ENCODE assay signal across 20 cellular contexts in the genomic region with DNA sequence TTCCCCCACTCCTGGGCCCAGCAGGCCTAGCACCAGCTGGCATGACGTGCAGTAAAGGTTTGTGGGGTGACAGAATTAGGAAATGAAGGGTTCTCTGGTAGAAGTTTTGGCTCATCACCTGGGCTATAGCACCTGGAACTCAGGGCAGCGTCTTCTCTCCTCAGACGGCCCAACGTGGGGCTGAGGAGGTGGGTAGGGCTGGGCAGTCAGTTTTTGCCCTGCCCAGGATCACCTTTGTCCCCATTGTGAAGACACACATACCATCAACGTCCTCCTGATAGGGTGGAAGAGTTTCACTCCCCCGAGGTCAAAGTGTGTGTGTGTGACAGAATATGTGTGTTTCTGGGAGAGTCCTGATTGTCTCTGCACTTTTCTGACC. TPM values are rescaled to one million over a fixed set of nuclear protein-coding genes. Genes with fewer than 3 reads are reported as not detected.
DNase-seq lines count a peak whose midpoint lies in the region; ATAC-seq and TF ChIP-seq lines count a peak whose summit lies in the region.
"Had no signal": no experiment of that assay in that cellular context is flagged by ENCODE, and none has a peak within 500 bp of the region (broad histone marks: within the 10 kb centered on the region; RNA-seq: fewer than 3 reads in every experiment).

No MANE protein-coding gene starts in this region.

- TF ChIP-seq CTCF in cardiac muscle cell (IDR thresholded peaks at IDR 0.05; ENCODE audit: low read depth, low read length), result no peak
- TF ChIP-seq CTCF in left lung (IDR thresholded peaks at IDR 0.05), result no peak
- no peak for TF ChIP-seq CTCF in sigmoid colon (IDR thresholded peaks at IDR 0.05)

- no peak overlapping the region for H3K4me3 ChIP-seq in cardiac muscle cell
- no peak overlapping the region for H3K4me3 ChIP-seq in left lung
- no peak overlapping the region for H3K4me3 ChIP-seq in sigmoid colon
- no peak overlapping the region for H3K4me3 ChIP-seq in aorta (ENCODE audit: low read length in 2 of 2)

- H3K36me3 ChIP-seq in cardiac muscle cell (no peaks in the 10 kb centered on the region), left lung (no peaks in the 10 kb centered on the region), sigmoid colon (no peaks in the 10 kb centered on the region), aorta (ENCODE audit: control insufficient read depth in 1 of 2, insufficient read depth in 2 of 2, low read length in 1 of 2) (no peaks in the 10 kb centered on the region)

- no peak for TF ChIP-seq POLR2A in sigmoid colon (IDR thresholded peaks at IDR 0.05)

- no peak for ATAC-seq in Right ventricle myocardium inferior
- no peak for ATAC-seq in left lung
- ATAC-seq in aorta (ENCODE audit: low FRiP score), result no peak
- ATAC-seq in stimulated activated naive CD8-positive, alpha-beta T cell treated with anti-CD3 and anti-CD28 coated beads, Interleukin-15, Interleukin-2, amounts not matched to agents 100 U/mL and 50 U/mL, for 24 hours, result no peak
- ATAC-seq in SK-N-SH treated with all-trans-retinoic acid at 6 μM for 48 hours, result no peak
- ATAC-seq: natural killer cell treated with Interleukin-12 subunit alpha and Interleukin-12 subunit beta and Interleukin-15 and Interleukin-18, amount 100 ng/mL, for 72 hours; stimulated activated memory B cell treated with anti-CD40 and anti-IgM and Interleukin-4, amounts not matched to agents 10 μg/mL and 1 μg/mL and 100 μg/mL, for 72 hours had no signal

- H3K9me3 ChIP-seq in cardiac muscle cell (ENCODE audit: low read depth) (no peaks in the 10 kb centered on the region), left lung (no peaks in the 10 kb centered on the region), sigmoid colon (no peaks in the 10 kb centered on the region), aorta (ENCODE audit: control insufficient read depth, low read length) (no peaks in the 10 kb centered on the region)

- H3K4me1 ChIP-seq in cardiac muscle cell (ENCODE audit: low read depth) (peaks cover 20% of the 10 kb centered on the region), left lung (peaks cover 20 to 39% of the 10 kb centered on the region in 2 donors), sigmoid colon (peaks cover 0 to 87% (median 76%) of the 10 kb centered on the region in 4 donors), aorta (ENCODE audit: control insufficient read depth in 1 of 2, insufficient read depth in 2 of 2, low read length in 2 of 2) (peaks cover 2 to 6% of the 10 kb centered on the region in 2 donors)

- DNase-seq in cardiac muscle cell (ENCODE audit: low read depth in 1 of 2, low spot score in 1 of 2) (no peak), Right ventricle myocardium inferior (ENCODE audit: missing footprints) (no peak), left lung (no peak), sigmoid colon (no peak), aorta (no peak)
- no peak for DNase-seq in stimulated activated naive CD8-positive, alpha-beta T cell treated with anti-CD3 and anti-CD28 coated beads, Interleukin-15, Interleukin-2, amounts not matched to agents 100 U/mL and 50 U/mL, for 24 hours
- DNase-seq in effector CD8-positive, alpha-beta T cell (lab: John Stamatoyannopoulos, UW), result no peak
- DNase-seq: activated CD4-positive, alpha-beta T cell treated with anti-CD3 and anti-CD28 coated beads, Interleukin-2, amount 10 ng/mL, durations not matched to agents 24 days and 14 days; activated T-cell treated with anti-CD3 and anti-CD28 coated beads for 4 hours; CD4-positive, CD25-positive, alpha-beta regulatory T cell; KG1; NCI-H1105; NCI-H226; SHP77 treated with DMSO at 0.1 percent for 48 hours; T-helper 9 cell had no signal

- WGBS in sigmoid colon, 2 donors, result 12 to 62% methylated on average over 6 of the region's 6 CpGs
- WGBS in aorta, 2 donors, result 10 to 21% methylated on average over 6 of the region's 6 CpGs

- intact Hi-C loops in Right ventricle myocardium inferior (cut with DNase I), result no loop called here
- intact Hi-C loops in left lung (cut with DNase I), result no loop called here
- intact Hi-C loops in sigmoid colon (cut with DNase I), result loop anchor here (5.0 kb wide), 1 partner anchor 96 kb away; no protein-coding TSS in a partner anchor
- intact Hi-C loops in aorta (cut with DNase I), result loop anchor here in 1 of 2 donors (2.0 kb wide), 1 partner anchor 22 kb away; a partner anchor contains a TSS

- peak overlapping the region; percentile 70 for H3K27ac ChIP-seq in cardiac muscle cell
- peak overlapping the region; percentile 55 to 59 for H3K27ac ChIP-seq in left lung
- H3K27ac ChIP-seq in sigmoid colon, result peak overlapping the region; percentile 93 to 95 (median 94)
- peak overlapping the region; percentile 63 to 87 for H3K27ac ChIP-seq in aorta (ENCODE audit: low read depth in 1 of 2, low read length in 2 of 2)

- H3K27me3 ChIP-seq in cardiac muscle cell (no peaks in the 10 kb centered on the region), left lung (peaks cover 0 to 4% of the 10 kb centered on the region in 2 donors), sigmoid colon (no peaks in the 10 kb centered on the region), aorta (ENCODE audit: control insufficient read depth in 1 of 2, insufficient read depth in 2 of 2, low read length in 1 of 2) (no peaks in the 10 kb centered on the region)

- TF ChIP-seq EP300 in sigmoid colon (IDR thresholded peaks at IDR 0.05), result no peak

TF ChIP-seq in SK-N-SH treated with all-trans-retinoic acid at 6 μM for 48 hours, 23 proteins besides CTCF, POLR2A, EP300 and RAD21:
- TF ChIP-seq TOX (CRISPR knock-in tag; IDR thresholded peaks at IDR 0.05; ENCODE audit: borderline replicate concordance), result no peak
- TF ChIP-seq TCF4 (CRISPR knock-in tag; IDR thresholded peaks at IDR 0.05; ENCODE audit: borderline replicate concordance), result no peak
- TF ChIP-seq ZNF70 (CRISPR knock-in tag; IDR thresholded peaks at IDR 0.05), result no peak
- TF ChIP-seq ZNF565 (CRISPR knock-in tag; conservative IDR thresholded peaks at IDR 0.05; ENCODE audit: low read depth), result no peak
- no peak for TF ChIP-seq ZC3H10 (CRISPR knock-in tag; IDR thresholded peaks at IDR 0.05)
- TF ChIP-seq CSDC2 (CRISPR knock-in tag; IDR thresholded peaks at IDR 0.05), result no peak
- TF ChIP-seq ARNTL (CRISPR knock-in tag; IDR thresholded peaks at IDR 0.05; ENCODE audit: borderline replicate concordance, low read depth), result no peak
- no peak for TF ChIP-seq ISL1 (CRISPR knock-in tag; IDR thresholded peaks at IDR 0.05)
- TF ChIP-seq ESRRG (CRISPR knock-in tag; IDR thresholded peaks at IDR 0.05), result no peak
- TF ChIP-seq, protein P1, sequence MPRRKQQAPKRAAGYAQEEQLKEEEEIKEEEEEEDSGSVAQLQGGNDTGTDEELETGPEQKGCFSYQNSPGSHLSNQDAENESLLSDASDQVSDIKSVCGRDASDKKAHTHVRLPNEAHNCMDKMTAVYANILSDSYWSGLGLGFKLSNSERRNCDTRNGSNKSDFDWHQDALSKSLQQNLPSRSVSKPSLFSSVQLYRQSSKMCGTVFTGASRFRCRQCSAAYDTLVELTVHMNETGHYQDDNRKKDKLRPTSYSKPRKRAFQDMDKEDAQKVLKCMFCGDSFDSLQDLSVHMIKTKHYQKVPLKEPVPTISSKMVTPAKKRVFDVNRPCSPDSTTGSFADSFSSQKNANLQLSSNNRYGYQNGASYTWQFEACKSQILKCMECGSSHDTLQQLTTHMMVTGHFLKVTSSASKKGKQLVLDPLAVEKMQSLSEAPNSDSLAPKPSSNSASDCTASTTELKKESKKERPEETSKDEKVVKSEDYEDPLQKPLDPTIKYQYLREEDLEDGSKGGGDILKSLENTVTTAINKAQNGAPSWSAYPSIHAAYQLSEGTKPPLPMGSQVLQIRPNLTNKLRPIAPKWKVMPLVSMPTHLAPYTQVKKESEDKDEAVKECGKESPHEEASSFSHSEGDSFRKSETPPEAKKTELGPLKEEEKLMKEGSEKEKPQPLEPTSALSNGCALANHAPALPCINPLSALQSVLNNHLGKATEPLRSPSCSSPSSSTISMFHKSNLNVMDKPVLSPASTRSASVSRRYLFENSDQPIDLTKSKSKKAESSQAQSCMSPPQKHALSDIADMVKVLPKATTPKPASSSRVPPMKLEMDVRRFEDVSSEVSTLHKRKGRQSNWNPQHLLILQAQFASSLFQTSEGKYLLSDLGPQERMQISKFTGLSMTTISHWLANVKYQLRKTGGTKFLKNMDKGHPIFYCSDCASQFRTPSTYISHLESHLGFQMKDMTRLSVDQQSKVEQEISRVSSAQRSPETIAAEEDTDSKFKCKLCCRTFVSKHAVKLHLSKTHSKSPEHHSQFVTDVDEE (CRISPR knock-in tag; IDR thresholded peaks at IDR 0.05), result no peak
TF ChIP-seq in SK-N-SH treated with all-trans-retinoic acid at 6 μM for 48 hours: peak in this region for 0.

RNA-seq across cellular contexts. Expression of a gene that starts 12.1 kb away (rescaled TPM):
- total RNA-seq in cardiac muscle cell, result 3.3 and 5.0 TPM in 2 replicates
- polyA plus RNA-seq in cardiac muscle cell, result 4.8 and 5.0 TPM in 2 replicates
- total RNA-seq in Right ventricle myocardium inferior, result 8.4 TPM
- under 1 TPM in 1 of 2 donors, not detected in 1; 0.18 TPM for total RNA-seq in left lung
- not detected for total RNA-seq in sigmoid colon
- under 1 TPM in 1 of 3 donors, not detected in 2; 0.03 TPM for polyA plus RNA-seq in sigmoid colon
- total RNA-seq in aorta, result 1 to 10 TPM; 1.5 TPM
- polyA plus RNA-seq in aorta, result under 1 TPM; 0.05 to 0.25 TPM
- total RNA-seq: activated CD4-positive, alpha-beta T cell treated with anti-CD3 and anti-CD28 coated beads, Interleukin-2, amount 10 ng/mL, durations not matched to agents 24 days and 14 days; CD4-positive, CD25-positive, alpha-beta regulatory T cell; natural killer cell treated with Interleukin-12 subunit alpha and Interleukin-12 subunit beta and Interleukin-15 and Interleukin-18, amount 100 ng/mL, for 72 hours had no signal
- polyA plus RNA-seq: CD4-positive, CD25-positive, alpha-beta regulatory T cell; keratinocyte had no signal

RNA-seq across cellular contexts. Expression of a gene that starts 20.8 kb away (rescaled TPM):
- 7.0 and 38.2 TPM in 2 replicates for total RNA-seq in cardiac muscle cell
- polyA plus RNA-seq in cardiac muscle cell, result 4.0 and 28.4 TPM in 2 replicates
- total RNA-seq in Right ventricle myocardium inferior, result 23.3 TPM
- 10 to 100 TPM; 23.8 to 24.3 TPM for total RNA-seq in left lung
- 100 to 1,000 TPM in 1 of 4 donors, 10 to 100 TPM in 3; 29.1 to 102 (median 67.1) TPM for total RNA-seq in sigmoid colon
- 10 to 100 TPM in 1 of 3 donors, 1 to 10 TPM in 2; 1.8 to 10.2 (median 9.3) TPM for polyA plus RNA-seq in sigmoid colon
- total RNA-seq in aorta, result 100 to 1,000 TPM in 1 of 2 donors, 10 to 100 TPM in 1; 86.9 to 171 TPM
- polyA plus RNA-seq in aorta, result 10 to 100 TPM; 51.3 to 82.1 TPM
- total RNA-seq: activated CD4-positive, alpha-beta T cell treated with anti-CD3 and anti-CD28 coated beads, Interleukin-2, amount 10 ng/mL, durations not matched to agents 24 days and 14 days; CD4-positive, CD25-positive, alpha-beta regulatory T cell; natural killer cell treated with Interleukin-12 subunit alpha and Interleukin-12 subunit beta and Interleukin-15 and Interleukin-18, amount 100 ng/mL, for 72 hours had no signal
- polyA plus RNA-seq: CD4-positive, CD25-positive, alpha-beta regulatory T cell; keratinocyte had no signal

RNA-seq across cellular contexts. Expression of a gene that starts 26.4 kb away (rescaled TPM):
- total RNA-seq in cardiac muscle cell, result 3.7 and 5.1 TPM in 2 replicates
- 1.6 and 2.7 TPM in 2 replicates for polyA plus RNA-seq in cardiac muscle cell
- total RNA-seq in Right ventricle myocardium inferior, result 1.5 TPM
- 1 to 10 TPM; 2.7 to 3.8 TPM for total RNA-seq in left lung
- 1 to 10 TPM; 3.5 to 5.7 (median 5.1) TPM for total RNA-seq in sigmoid colon
- polyA plus RNA-seq in sigmoid colon, result 1 to 10 TPM in 1 of 3 donors, under 1 TPM in 1, not detected in 1; 0.23 to 2.0 TPM
- 10 to 100 TPM in 1 of 2 donors, 1 to 10 TPM in 1; 5.4 to 10.3 TPM for total RNA-seq in aorta
- polyA plus RNA-seq in aorta, result 1 to 10 TPM in 1 of 2 donors, under 1 TPM in 1; 0.88 to 8.6 TPM

RNA-seq across cellular contexts. Expression of a gene that starts 43.4 kb away (rescaled TPM):
- not detected in 2 replicates for total RNA-seq in cardiac muscle cell
- not detected in 2 replicates for polyA plus RNA-seq in cardiac muscle cell
- not detected for total RNA-seq in Right ventricle myocardium inferior
- total RNA-seq in left lung, result 1 to 10 TPM in 1 of 2 donors, under 1 TPM in 1; 0.39 to 2.7 TPM
- total RNA-seq in sigmoid colon, result not detected
- 10 to 100 TPM; 76.3 to 92.5 (median 77.0) TPM for polyA plus RNA-seq in sigmoid colon
- not detected for total RNA-seq in aorta
- polyA plus RNA-seq in aorta, result 10 to 100 TPM in 1 of 2 donors, not detected in 1; 31.4 TPM
- total RNA-seq: activated CD4-positive, alpha-beta T cell treated with anti-CD3 and anti-CD28 coated beads, Interleukin-2, amount 10 ng/mL, durations not matched to agents 24 days and 14 days; CD4-positive, CD25-positive, alpha-beta regulatory T cell; H7; natural killer cell treated with Interleukin-12 subunit alpha and Interleukin-12 subunit beta and Interleukin-15 and Interleukin-18, amount 100 ng/mL, for 72 hours had no signal
- polyA plus RNA-seq: CD4-positive, CD25-positive, alpha-beta regulatory T cell; keratinocyte had no signal

RNA-seq across cellular contexts. Expression of a gene that starts 45.0 kb away (rescaled TPM):
- total RNA-seq in cardiac muscle cell (21.5 and 35.5 TPM in 2 replicates), Right ventricle myocardium inferior (17.9 TPM), left lung (10 to 100 TPM; 15.8 to 18.8 TPM), sigmoid colon (10 to 100 TPM; 20.4 to 30.1 (median 25.4) TPM), aorta (10 to 100 TPM; 18.3 to 34.0 TPM)
- polyA plus RNA-seq in cardiac muscle cell (18.7 and 28.4 TPM in 2 replicates), sigmoid colon (10 to 100 TPM in 1 of 3 donors, 1 to 10 TPM in 2; 7.8 to 11.9 (median 7.9) TPM), aorta (10 to 100 TPM; 11.1 to 13.8 TPM)
